9 cellular contexts compared by ENCODE assay signal in the genomic region with DNA sequence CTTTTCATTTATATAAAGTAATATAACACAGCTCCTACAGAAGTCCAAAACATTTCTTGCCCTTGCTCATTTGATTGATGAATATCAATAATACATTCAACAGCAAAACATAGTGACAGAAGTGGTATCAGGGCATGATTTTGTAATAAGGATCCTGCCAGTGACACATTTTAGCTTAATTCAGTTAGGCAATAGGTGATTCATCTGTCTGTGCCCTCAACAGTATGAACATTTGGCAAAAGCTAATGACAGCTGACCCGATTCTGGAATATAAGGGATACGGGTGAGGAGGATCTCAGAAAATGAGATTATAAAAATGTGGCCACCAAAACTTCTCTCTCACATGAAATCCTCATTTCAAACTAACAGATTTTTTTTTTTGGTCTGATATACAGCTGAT.
DNase-seq lines count a peak whose midpoint lies in the region; ATAC-seq and TF ChIP-seq lines count a peak whose summit lies in the region.
"Had no signal": no experiment of that assay in that cellular context is flagged by ENCODE, and none has a peak within 500 bp of the region (broad histone marks: within the 10 kb centered on the region; RNA-seq: fewer than 3 reads in every experiment).

No MANE protein-coding gene starts in this region.

- H3K9ac ChIP-seq in stomach smooth muscle (ENCODE audit: low read length in 2 of 2) = peak overlapping the region in 1 of 2 donors; percentile 39

- peak; percentile 57 for ATAC-seq in Right ventricle myocardium superior (ENCODE audit: poor library complexity)
- no peak for ATAC-seq in GM19035 (IDR thresholded peaks at IDR 0.05; ENCODE audit: unreplicated experiment)
- ATAC-seq in HG02678 (IDR thresholded peaks at IDR 0.05; ENCODE audit: unreplicated experiment) = no peak
- no peak for ATAC-seq in HG02623 (IDR thresholded peaks at IDR 0.05; ENCODE audit: unreplicated experiment)

- TF ChIP-seq CTCF in WI38 (IDR thresholded peaks at IDR 0.05; ENCODE audit: low read depth, low read length) = no peak

- intact Hi-C loops in Right ventricle myocardium superior (cut with DNase I) = no loop called here

- H3K36me3 ChIP-seq in stomach smooth muscle (ENCODE audit: control insufficient read depth in 2 of 2, insufficient read depth in 2 of 2, low read length in 2 of 2) = peaks cover 0 to 6% of the 10 kb centered on the region in 2 donors

- no peaks in the 10 kb centered on the region for H3K9me3 ChIP-seq in stomach smooth muscle (ENCODE audit: control insufficient read depth in 2 of 2, low read length in 2 of 2)

- no peaks in the 10 kb centered on the region for H3K27me3 ChIP-seq in stomach smooth muscle (ENCODE audit: control insufficient read depth in 1 of 2, insufficient read depth in 2 of 2, low read length in 2 of 2)

- peaks cover 4% of the 10 kb centered on the region for H3K4me1 ChIP-seq in stomach smooth muscle (ENCODE audit: control insufficient read depth, insufficient read depth, low read length)

- H3K27ac ChIP-seq in stomach smooth muscle (ENCODE audit: low read length) = peak overlapping the region; percentile 88

- peak; percentile 32 for DNase-seq in HPDE6-E6E7 (ENCODE audit: extremely low spot score)
- no peak for DNase-seq in Right ventricle myocardium superior
- no peak for DNase-seq in OCI-M1 (lab: John Stamatoyannopoulos, UW)
- DNase-seq: activated CD4-positive, CD25-positive, alpha-beta regulatory T cell treated with anti-CD3 and anti-CD28 coated beads, Interleukin-2, amount 50 U/mL, for 72 hours had no signal

- peak overlapping the region; percentile 29 for H3K4me3 ChIP-seq in WI38 (ENCODE audit: low read depth, low read length)
- H3K4me3 ChIP-seq in stomach smooth muscle (ENCODE audit: low read length in 2 of 2) = peak overlapping the region in 1 of 2 donors; percentile 1
